16 cellular contexts compared by ENCODE assay signal in genomic region chrX:131840799-131841495, GRCh38.
DNase-seq lines count a peak whose midpoint lies in the region; ATAC-seq and TF ChIP-seq lines count a peak whose summit lies in the region.
"Had no signal": no experiment of that assay in that cellular context is flagged by ENCODE, and none has a peak within 500 bp of the region (broad histone marks: within the 10 kb centered on the region; RNA-seq: fewer than 3 reads in every experiment).

No MANE protein-coding gene starts in this region.

- H4K20me1 ChIP-seq in PC-9 (ENCODE audit: insufficient read depth), result no peaks in the 10 kb centered on the region

- H2AFZ ChIP-seq in PC-9 (0 out of 2 replicates have a peak overlapping the region, but pooled peaks have one; percentile 44), neuronal stem cell (ENCODE audit: low read length) (peak overlapping the region; percentile 84)

- no peak overlapping the region for H2BK120ac ChIP-seq in neuronal stem cell (ENCODE audit: low read depth, low read length)

- no peak overlapping the region for H3K14ac ChIP-seq in neuronal stem cell (ENCODE audit: low read length)

- H3K9me3 ChIP-seq in PC-9 (ENCODE audit: insufficient read depth, low read depth) (no peaks in the 10 kb centered on the region), neuronal stem cell (replicated peaks in 1 of 2; ENCODE audit: control insufficient read depth in 2 of 2, insufficient read depth in 1 of 2, low read depth in 1 of 2, low read length in 2 of 2) (no peaks in the 10 kb centered on the region)
- H3K9me3 ChIP-seq: BE2C, right lobe of liver, testis had no signal

- no peak overlapping the region for H3K27ac Mint-ChIP-seq in activated T-helper 17 cell treated with anti-CD3 and anti-CD28 coated beads, Interleukin-2, amount 50 U/mL, for 72 hours
- H3K27ac Mint-ChIP-seq: activated naive CD8-positive, alpha-beta T cell had no signal

- H2BK12ac ChIP-seq in neuronal stem cell (ENCODE audit: low read length), result no peak overlapping the region

- intact Hi-C loops in PC-9 (cut with micrococcal nuclease; ENCODE audit: unreplicated experiment), result loop anchor here (1.0 to 10.0 kb wide), 4 partner anchors 230 to 774 kb away; partner anchors contain the start of gene RAP2C

- H3K9me3 Mint-ChIP-seq in activated T-helper 17 cell treated with anti-CD3 and anti-CD28 coated beads, Interleukin-2, amount 50 U/mL, for 72 hours, result no peaks in the 10 kb centered on the region

- H3K79me2 ChIP-seq in PC-9 (ENCODE audit: low read depth), result no peaks in the 10 kb centered on the region

- no peak overlapping the region for H2AK5ac ChIP-seq in neuronal stem cell (ENCODE audit: low read depth, low read length)

- DNase-seq in PC-9 (no peak), neuronal stem cell (ENCODE audit: low spot score) (no peak), ecto neural progenitor cell (ENCODE audit: low spot score) (no peak), KG1 (lab: John Stamatoyannopoulos, UW) (no peak)
- DNase-seq: kidney; stimulated activated CD4-positive, alpha-beta T cell treated with anti-CD3 and anti-CD28 coated beads, Interleukin-2, amount 100 ng/mL, for 48 hours had no signal

- H2BK15ac ChIP-seq in neuronal stem cell (ENCODE audit: low read length), result no peak overlapping the region

- no peak for TF ChIP-seq CTCF in PC-9 (conservative IDR thresholded peaks at IDR 0.05)

- CTCF ChIA-PET in PC-9 (lab: Charles Lee), result interaction anchor here (0.5 to 1.7 kb wide), 7 partner anchors 56 to 791 kb away, joined by 3 to 12 read pairs (median 4); partner anchors contain the start of gene RAP2C

- H4K91ac ChIP-seq in neuronal stem cell (ENCODE audit: low read depth, low read length, poor library complexity), result no peak overlapping the region

- H3K4me1 Mint-ChIP-seq in activated T-helper 17 cell treated with anti-CD3 and anti-CD28 coated beads, Interleukin-2, amount 50 U/mL, for 72 hours, result no peaks in the 10 kb centered on the region

- WGBS in neuronal stem cell (ENCODE audit: extremely low coverage in 2 of 2, insufficient read length in 2 of 2, insufficient replicate concordance in 1 of 2), 2 donors, result no CpG with 5 or more reads among the region's 24 CpGs

- POLR2A ChIA-PET in PC-9 (lab: Charles Lee; ENCODE audit: unreplicated experiment), result interaction anchor here (0.5 kb wide), 1 partner anchor 239 kb away, joined by 4 read pairs; no protein-coding TSS in a partner anchor

- no peak overlapping the region for H3K4ac ChIP-seq in neuronal stem cell (ENCODE audit: low read length)

- H3K36me3 Mint-ChIP-seq in activated T-helper 17 cell treated with anti-CD3 and anti-CD28 coated beads, Interleukin-2, amount 50 U/mL, for 72 hours (ENCODE audit: low read depth), result no peaks in the 10 kb centered on the region
- H3K36me3 Mint-ChIP-seq: activated naive CD8-positive, alpha-beta T cell had no signal

- H3K36me3 ChIP-seq in PC-9 (ENCODE audit: low read depth) (no peaks in the 10 kb centered on the region), neuronal stem cell (replicated peaks in 1 of 2; ENCODE audit: control insufficient read depth in 2 of 2, insufficient read depth in 2 of 2, low read length in 2 of 2) (no peaks in the 10 kb centered on the region)
- H3K36me3 ChIP-seq: BE2C, cardiac muscle cell, right lobe of liver had no signal

- no peaks in the 10 kb centered on the region for H3K79me1 ChIP-seq in neuronal stem cell (ENCODE audit: low read depth, low read length)

- no peak overlapping the region for H2BK5ac ChIP-seq in neuronal stem cell (ENCODE audit: low read length)

- BruUV-seq in PC-9 (replicated peaks; lab: Mats Ljungman, UMichigan), result no TSS peak

- peaks cover 8% of the 10 kb centered on the region for H3K4me1 ChIP-seq in PC-9 (replicated peaks; ENCODE audit: insufficient read depth)
- H3K4me1 ChIP-seq in neuronal stem cell (ENCODE audit: control insufficient read depth in 2 of 2, insufficient read depth in 1 of 2, low read depth in 1 of 2, low read length in 2 of 2), result peaks cover 0 to 2% of the 10 kb centered on the region in 2 donors
- H3K4me1 ChIP-seq: BE2C, right lobe of liver, testis had no signal

- H3K27me3 ChIP-seq in PC-9 (ENCODE audit: insufficient read depth, low read depth) (no peaks in the 10 kb centered on the region), neuronal stem cell (ENCODE audit: control insufficient read depth in 3 of 3, insufficient read depth in 3 of 3, low read depth in 1 of 3, low read length in 3 of 3) (peaks cover 0 to 49% (median 0%) of the 10 kb centered on the region in 3 experiments)
- H3K27me3 ChIP-seq: BE2C, cardiac muscle cell, testis had no signal

- H4K8ac ChIP-seq in neuronal stem cell (ENCODE audit: low read depth, low read length), result no peak overlapping the region

- no peak overlapping the region for H3K9ac ChIP-seq in neuronal stem cell (ENCODE audit: low read depth, low read length, poor library complexity)

- H3K4me2 ChIP-seq in PC-9 (peak overlapping the region; percentile 63), neuronal stem cell (ENCODE audit: insufficient read depth, low read length, poor library complexity, severe bottlenecking) (no peak overlapping the region)

- no peaks in the 10 kb centered on the region for H3K9me2 ChIP-seq in PC-9 (ENCODE audit: insufficient read depth)

- H3F3A ChIP-seq in PC-9 (ENCODE audit: insufficient read depth, low read depth), result no peaks in the 10 kb centered on the region; the same call in 1 of the 2 replicates

- no peak overlapping the region for H3K4me3 Mint-ChIP-seq in activated T-helper 17 cell treated with anti-CD3 and anti-CD28 coated beads, Interleukin-2, amount 50 U/mL, for 72 hours
- H3K4me3 Mint-ChIP-seq: activated CD4-positive, alpha-beta T cell treated with anti-CD3 and anti-CD28 coated beads for 36 hours; activated naive CD8-positive, alpha-beta T cell had no signal

- H3K18ac ChIP-seq in neuronal stem cell (ENCODE audit: low read length), result no peak overlapping the region

- no peak overlapping the region for H3K27ac ChIP-seq in PC-9
- no peak overlapping the region for H3K27ac ChIP-seq in neuronal stem cell (replicated peaks; ENCODE audit: low read length)
- H3K27ac ChIP-seq: cardiac muscle cell, right lobe of liver, testis had no signal

- ATAC-seq in GM18868 (IDR thresholded peaks at IDR 0.05; ENCODE audit: unreplicated experiment) (peak; percentile 35), HG02571 (IDR thresholded peaks at IDR 0.05; ENCODE audit: unreplicated experiment) (peak; percentile 17), HG02798 (IDR thresholded peaks at IDR 0.05; ENCODE audit: poor library complexity, unreplicated experiment) (no peak)
- no peak for ATAC-seq in activated T-helper 17 cell treated with anti-CD3 and anti-CD28 coated beads, Interleukin-2, amount 50 U/mL, for 72 hours (replicated peaks)

- H3K4me3 ChIP-seq in PC-9 (no peak overlapping the region), neuronal stem cell (ENCODE audit: low read length in 2 of 2) (no peak overlapping the region)
- H3K4me3 ChIP-seq: cardiac muscle cell, right lobe of liver, testis had no signal

- no peak overlapping the region for H3K23ac ChIP-seq in neuronal stem cell (ENCODE audit: low read depth, low read length, poor library complexity)

- H3K27me3 Mint-ChIP-seq in activated T-helper 17 cell treated with anti-CD3 and anti-CD28 coated beads, Interleukin-2, amount 50 U/mL, for 72 hours, result no peaks in the 10 kb centered on the region
- H3K27me3 Mint-ChIP-seq: activated CD4-positive, alpha-beta T cell treated with anti-CD3 and anti-CD28 coated beads for 36 hours; activated naive CD8-positive, alpha-beta T cell had no signal

Comparison
In these comparisons a context has a peak if more than half of its experiments do, and no peak if none do; other contexts are left out.
1. ATAC-seq: peak in GM18868 (single experiment) and HG02571 (single experiment); none in activated T-helper 17 cell treated with anti-CD3 and anti-CD28 coated beads, Interleukin-2, amount 50 U/mL, for 72 hours (single experiment) and HG02798 (single experiment).